13 cellular contexts compared by ENCODE assay signal in genomic region chr4:128309585-128309984, GRCh38. TPM values are rescaled to one million over a fixed set of nuclear protein-coding genes. Genes with fewer than 3 reads are reported as not detected.
DNase-seq lines count a peak whose midpoint lies in the region; ATAC-seq and TF ChIP-seq lines count a peak whose summit lies in the region.
"Had no signal": no experiment of that assay in that cellular context is flagged by ENCODE, and none has a peak within 500 bp of the region (broad histone marks: within the 10 kb centered on the region; RNA-seq: fewer than 3 reads in every experiment).

No MANE protein-coding gene starts in this region.

- peaks cover 31% of the 10 kb centered on the region for H3K4me1 Mint-ChIP-seq in mesothelial cell of epicardium
- no peaks in the 10 kb centered on the region for H3K4me1 Mint-ChIP-seq in CD4-positive, alpha-beta T cell (ENCODE audit: low read depth)

- no peaks in the 10 kb centered on the region for H3K36me3 ChIP-seq in body of pancreas (replicated peaks in 1 of 2; ENCODE audit: insufficient read depth in 1 of 2, low read depth in 2 of 2)
- H3K36me3 ChIP-seq in cardiac muscle cell = no peaks in the 10 kb centered on the region
- H3K36me3 ChIP-seq in subcutaneous abdominal adipose tissue (ENCODE audit: control insufficient read depth in 5 of 5, insufficient read depth in 5 of 5, low read length in 5 of 5) = no peaks in the 10 kb centered on the region
- H3K36me3 ChIP-seq: MG63 had no signal

- CTCF ChIA-PET in CD4-positive, alpha-beta T cell (lab: Charles Lee) = no interaction called here

- no peak overlapping the region for H3K4me3 Mint-ChIP-seq in mesothelial cell of epicardium
- no peak overlapping the region for H3K4me3 Mint-ChIP-seq in CD4-positive, alpha-beta T cell
- H3K4me3 Mint-ChIP-seq: HFFc6 had no signal

- POLR2A ChIA-PET in CD4-positive, alpha-beta T cell (lab: Charles Lee) = no interaction called here

- peaks cover 6% of the 10 kb centered on the region for H3K36me3 Mint-ChIP-seq in mesothelial cell of epicardium
- peaks cover 22% of the 10 kb centered on the region for H3K36me3 Mint-ChIP-seq in CD4-positive, alpha-beta T cell (ENCODE audit: low read depth)

- H3K9ac ChIP-seq in subcutaneous abdominal adipose tissue (ENCODE audit: low read length in 5 of 5) = peak overlapping the region in 2 of 5 donors; percentile 2 to 58

- H3K27ac ChIP-seq in body of pancreas = peak overlapping the region in 3 of 4 donors; percentile 49 to 73 (median 70)
- H3K27ac ChIP-seq in cardiac muscle cell = peak overlapping the region; percentile 1
- peak overlapping the region; percentile 77 for H3K27ac ChIP-seq in subcutaneous abdominal adipose tissue (ENCODE audit: low read depth, low read length)
- H3K27ac ChIP-seq in dorsolateral prefrontal cortex = no peak overlapping the region
- no peak overlapping the region for H3K27ac ChIP-seq in CD4-positive, alpha-beta T cell (ENCODE audit: low read depth, low read length)

- ATAC-seq in body of pancreas = no peak
- ATAC-seq in CD4-positive, alpha-beta T cell (ENCODE audit: poor library complexity) = no peak
- ATAC-seq: PC-3 had no signal

- intact Hi-C loops in body of pancreas (cut with DNase I) (no loop called here), dorsolateral prefrontal cortex (cut with DNase I) (no loop called here)
- intact Hi-C loops in CD4-positive, alpha-beta T cell (cut with DNase I, micrococcal nuclease) = no loop called here

- H3K27me3 ChIP-seq in body of pancreas (no peaks in the 10 kb centered on the region), cardiac muscle cell (no peaks in the 10 kb centered on the region), subcutaneous abdominal adipose tissue (ENCODE audit: control insufficient read depth in 5 of 5, insufficient read depth in 4 of 5, low read length in 5 of 5) (no peaks in the 10 kb centered on the region), dorsolateral prefrontal cortex (no peaks in the 10 kb centered on the region)
- H3K27me3 ChIP-seq in CD4-positive, alpha-beta T cell (ENCODE audit: control insufficient read depth, insufficient read depth, low read length) = no peaks in the 10 kb centered on the region
- H3K27me3 ChIP-seq: MG63 had no signal

- H3K9me3 Mint-ChIP-seq in mesothelial cell of epicardium = no peaks in the 10 kb centered on the region
- no peaks in the 10 kb centered on the region for H3K9me3 Mint-ChIP-seq in CD4-positive, alpha-beta T cell
- H3K9me3 Mint-ChIP-seq: HFFc6 had no signal

- peaks cover 59% of the 10 kb centered on the region for H3K4me1 ChIP-seq in body of pancreas
- peaks cover 34% of the 10 kb centered on the region for H3K4me1 ChIP-seq in cardiac muscle cell (ENCODE audit: low read depth)
- peaks cover 6 to 43% (median 34%) of the 10 kb centered on the region in 5 donors for H3K4me1 ChIP-seq in subcutaneous abdominal adipose tissue (ENCODE audit: control insufficient read depth in 5 of 5, insufficient read depth in 5 of 5, low read length in 5 of 5)

- TF ChIP-seq POLR2A in body of pancreas (IDR thresholded peaks at IDR 0.05) = no peak

- no peaks in the 10 kb centered on the region for H3K27me3 Mint-ChIP-seq in mesothelial cell of epicardium (ENCODE audit: low read depth)
- no peaks in the 10 kb centered on the region for H3K27me3 Mint-ChIP-seq in CD4-positive, alpha-beta T cell

- H3K4me3 ChIP-seq in body of pancreas = no peak overlapping the region
- no peak overlapping the region for H3K4me3 ChIP-seq in cardiac muscle cell
- no peak overlapping the region for H3K4me3 ChIP-seq in subcutaneous abdominal adipose tissue (ENCODE audit: low read depth in 1 of 5, low read length in 5 of 5)
- H3K4me3 ChIP-seq in dorsolateral prefrontal cortex = no peak overlapping the region
- H3K4me3 ChIP-seq: MG63 had no signal

- DNase-seq in body of pancreas (no peak), cardiac muscle cell (ENCODE audit: low read depth in 1 of 2, low spot score in 1 of 2) (no peak), mesothelial cell of epicardium (ENCODE audit: low spot score in 2 of 2, unreplicated experiment in 2 of 2) (no peak), NCI-H82 (lab: John Stamatoyannopoulos, UW) (no peak), dermis blood vessel endothelial cell (no peak), dorsolateral prefrontal cortex (no peak)
- DNase-seq in CD4-positive, alpha-beta T cell = no peak
- DNase-seq: HFFc6, MG63, NCI-H2107, NCI-H226, PC-3 had no signal

- TF ChIP-seq CTCF in body of pancreas (IDR thresholded peaks at IDR 0.05) (no peak), cardiac muscle cell (IDR thresholded peaks at IDR 0.05; ENCODE audit: low read depth, low read length) (no peak), mesothelial cell of epicardium (IDR thresholded peaks at IDR 0.05; ENCODE audit: unreplicated experiment) (no peak), dorsolateral prefrontal cortex (IDR thresholded peaks at IDR 0.05 in 54 of 56, conservative IDR thresholded peaks at IDR 0.05 in 2 of 56; ENCODE audit: low read depth in 1 of 56, partially characterized antibody in 56 of 56) (no peak)
- no peak for TF ChIP-seq CTCF in CD4-positive, alpha-beta T cell (IDR thresholded peaks at IDR 0.05)

- H3K9me3 ChIP-seq in body of pancreas (no peaks in the 10 kb centered on the region), cardiac muscle cell (ENCODE audit: low read depth) (no peaks in the 10 kb centered on the region), subcutaneous abdominal adipose tissue (ENCODE audit: control insufficient read depth in 5 of 5, low read length in 5 of 5) (no peaks in the 10 kb centered on the region)
- no peaks in the 10 kb centered on the region for H3K9me3 ChIP-seq in CD4-positive, alpha-beta T cell (ENCODE audit: control insufficient read depth, low read length)
- H3K9me3 ChIP-seq: MG63 had no signal

- H3K27ac Mint-ChIP-seq in mesothelial cell of epicardium = peak overlapping the region; percentile 33
- H3K27ac Mint-ChIP-seq in CD4-positive, alpha-beta T cell = no peak overlapping the region
- H3K27ac Mint-ChIP-seq: HFFc6 had no signal

RNA-seq across cellular contexts. Expression of gene PGRMC2, which starts 22.0 kb away (rescaled TPM):
- total RNA-seq in body of pancreas (10 to 100 TPM; 14.8 to 20.2 TPM), cardiac muscle cell (14.0 and 17.7 TPM in 2 replicates), mesothelial cell of epicardium (57.2 to 63.9 TPM (median 62.9 TPM) in 3 replicates), dermis blood vessel endothelial cell (18.0 and 47.2 TPM in 2 replicates), dorsolateral prefrontal cortex (10 to 100 TPM; 31.9 to 66.5 (median 48.2) TPM)
- 38.9 and 39.2 TPM in 2 replicates for polyA plus RNA-seq in cardiac muscle cell
- total RNA-seq in CD4-positive, alpha-beta T cell = 10 to 100 TPM; 92.8 to 99.9 TPM

Comparison
In these comparisons a context has a peak if more than half of its experiments do, and no peak if none do; other contexts are left out.
1. H3K27ac ChIP-seq: peak in body of pancreas (3 of 4), cardiac muscle cell (single experiment) and subcutaneous abdominal adipose tissue (single experiment); none in dorsolateral prefrontal cortex (0 of 59) and CD4-positive, alpha-beta T cell (single experiment).